Comparison of ENCODE assay signal across 9 cellular contexts in genomic region chr12:107903377-107904061, GRCh38.
DNase-seq lines count a peak whose midpoint lies in the region; ATAC-seq, FAIRE-seq and TF ChIP-seq lines count a peak whose summit lies in the region.
"Had no signal": no experiment of that assay in that cellular context is flagged by ENCODE, and none has a peak within 500 bp of the region (broad histone marks: within the 10 kb centered on the region; RNA-seq: fewer than 3 reads in every experiment).

No MANE protein-coding gene starts in this region.

- no peak overlapping the region for H3K9ac ChIP-seq in kidney (ENCODE audit: low read length in 2 of 2)

- no peaks in the 10 kb centered on the region for H3K4me1 ChIP-seq in kidney (ENCODE audit: control insufficient read depth in 1 of 2, insufficient read depth in 1 of 2, low read depth in 1 of 2, low read length in 2 of 2)

- H3K27ac Mint-ChIP-seq in Calu3 (ENCODE audit: unreplicated experiment): no peak overlapping the region

- ATAC-seq in HG03135 (IDR thresholded peaks at IDR 0.05; ENCODE audit: unreplicated experiment): peak; percentile 97

- no peak overlapping the region for H3K27ac ChIP-seq in kidney (ENCODE audit: low read depth in 2 of 2, low read length in 2 of 2)

- TF ChIP-seq CTCF in Calu3 (IDR thresholded peaks at IDR 0.05; ENCODE audit: unreplicated experiment) (no peak), astrocyte of the cerebellum (IDR thresholded peaks at IDR 0.05; ENCODE audit: low read depth, low read length, missing control alignments) (no peak), kidney (IDR thresholded peaks at IDR 0.05; ENCODE audit: borderline replicate concordance, extremely low read depth, insufficient read depth) (no peak)

- H3K36me3 ChIP-seq in kidney (ENCODE audit: control insufficient read depth in 1 of 2, insufficient read depth in 2 of 2, low read length in 2 of 2): no peaks in the 10 kb centered on the region

- in situ Hi-C loops in astrocyte of the cerebellum (cut with HindIII; ENCODE audit: low sequenced_read_pairs): no loop called here

- TF ChIP-seq POLR2A in GM19099 (IDR thresholded peaks at IDR 0.05; ENCODE audit: extremely low read depth, insufficient read length, low read depth): peak; percentile 43

- BruUV-seq in Calu3 (replicated peaks; lab: Mats Ljungman, UMichigan): no TSS peak

- DNase-seq in Calu3 (peak; percentile 67), NCI-H774 (lab: John Stamatoyannopoulos, UW) (peak; percentile 92), astrocyte of the cerebellum (ENCODE audit: low read depth) (no peak), kidney (peak; percentile 87), C1 segment of cervical spinal cord (lab: John Stamatoyannopoulos, UW) (no peak)
- peak; percentile 62 to 63 for DNase-seq in stimulated activated CD8-positive, alpha-beta memory T cell treated with anti-CD3 and anti-CD28 coated beads, Interleukin-2, amount 100 ng/mL, for 48 hours (ENCODE audit: low read depth in 2 of 2)

- peaks cover 69% of the 10 kb centered on the region for H3K27me3 Mint-ChIP-seq in Calu3 (ENCODE audit: unreplicated experiment)

- intact Hi-C loops in Calu3 (cut with micrococcal nuclease; ENCODE audit: unreplicated experiment): no loop called here
- intact Hi-C loops in kidney (cut with DNase I): no loop called here

- no peaks in the 10 kb centered on the region for H3K4me1 Mint-ChIP-seq in Calu3 (ENCODE audit: low read depth, unreplicated experiment)

- no peaks in the 10 kb centered on the region for H3K36me3 Mint-ChIP-seq in Calu3 (ENCODE audit: insufficient read depth, unreplicated experiment)

- no peaks in the 10 kb centered on the region for H3K9me3 ChIP-seq in kidney (ENCODE audit: control insufficient read depth in 1 of 2, low read length in 2 of 2)

- peak overlapping the region; percentile 9 for H3K4me3 Mint-ChIP-seq in Calu3 (ENCODE audit: low read depth, unreplicated experiment)

- H3K9me3 Mint-ChIP-seq in Calu3 (ENCODE audit: low read depth, unreplicated experiment): no peaks in the 10 kb centered on the region

- H3K4me3 ChIP-seq in astrocyte of the cerebellum (ENCODE audit: low read depth, low read length) (peak overlapping the region; percentile 7), kidney (ENCODE audit: low read length in 2 of 2) (no peak overlapping the region)

- no peak for FAIRE-seq in kidney (lab: Jason Lieb, UNC)
- FAIRE-seq: TTC549 had no signal

- CTCF ChIA-PET in Calu3 (lab: Charles Lee): no interaction called here

Comparison
In these comparisons a context has a peak if more than half of its experiments do, and no peak if none do; other contexts are left out.
1. DNase-seq: peak in Calu3 (single experiment), NCI-H774 (single experiment), kidney (single experiment) and stimulated activated CD8-positive, alpha-beta memory T cell treated with anti-CD3 and anti-CD28 coated beads, Interleukin-2, amount 100 ng/mL, for 48 hours (2 of 2); none in astrocyte of the cerebellum (single experiment) and C1 segment of cervical spinal cord (0 of 14).